7 cellular contexts compared by ENCODE assay signal in the genomic region with DNA sequence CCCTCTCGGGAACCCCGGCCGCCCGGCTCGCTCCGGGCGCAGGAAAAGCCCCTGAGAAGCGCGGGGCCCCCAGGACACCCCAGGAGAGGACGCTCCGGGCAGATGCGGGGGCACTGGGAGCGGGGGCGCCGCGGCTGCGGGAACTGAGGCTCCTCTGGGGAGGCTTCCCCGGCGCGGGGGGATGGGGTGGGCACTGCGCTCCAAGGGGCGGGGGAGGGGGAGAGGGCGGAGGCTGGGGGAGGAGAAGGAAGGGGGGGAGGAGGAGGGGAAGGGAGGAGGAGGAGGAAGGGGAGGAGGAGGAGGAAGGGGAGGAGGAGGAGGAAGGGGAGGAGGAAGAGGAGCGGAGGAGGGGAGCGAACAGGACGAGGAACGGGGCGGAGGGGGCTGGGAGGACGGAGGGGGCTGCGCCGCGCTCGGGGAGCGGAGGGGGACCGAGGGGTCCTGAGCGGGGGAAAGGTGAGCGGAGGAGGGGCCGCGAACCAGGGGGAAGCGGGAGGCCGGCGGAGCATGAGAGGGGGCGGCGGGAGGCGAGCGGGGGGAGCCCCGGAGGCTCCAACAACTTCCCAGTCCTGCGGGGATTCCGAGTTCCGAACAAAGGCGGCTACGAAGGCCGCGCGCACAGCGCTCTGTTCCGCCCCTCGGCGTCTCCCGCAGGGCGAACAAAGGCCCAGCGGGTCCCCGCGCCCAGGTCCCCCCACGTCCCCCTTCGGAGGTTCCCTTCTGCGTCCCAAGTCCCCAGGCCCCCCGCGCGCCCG. TPM values are rescaled to one million over a fixed set of nuclear protein-coding genes. Genes with fewer than 3 reads are reported as not detected.
DNase-seq lines count a peak whose midpoint lies in the region; ATAC-seq and TF ChIP-seq lines count a peak whose summit lies in the region.

No MANE protein-coding gene starts in this region.

- no peak for TF ChIP-seq POLR2A in breast epithelium (IDR thresholded peaks at IDR 0.05)

- H3K9me3 ChIP-seq in breast epithelium: no peaks in the 10 kb centered on the region
- no peaks in the 10 kb centered on the region for H3K9me3 ChIP-seq in thoracic aorta

- H3K27me3 ChIP-seq in breast epithelium (no peaks in the 10 kb centered on the region), layer of hippocampus (ENCODE audit: control insufficient read depth, insufficient read depth, low read length) (peaks cover 7% of the 10 kb centered on the region), thoracic aorta (replicated peaks; ENCODE audit: insufficient read depth) (no peaks in the 10 kb centered on the region)

- TF ChIP-seq CTCF in breast epithelium (IDR thresholded peaks at IDR 0.05) (no peak), thoracic aorta (IDR thresholded peaks at IDR 0.05) (no peak)

- no peaks in the 10 kb centered on the region for H3K4me1 ChIP-seq in breast epithelium
- peaks cover 18 to 53% of the 10 kb centered on the region in 2 donors for H3K4me1 ChIP-seq in thoracic aorta (ENCODE audit: control insufficient read depth in 1 of 2, low read depth in 2 of 2)

- H3K27ac ChIP-seq in breast epithelium (peak overlapping the region; percentile 93 to 97), layer of hippocampus (ENCODE audit: low read depth, low read length) (peak overlapping the region; percentile 21), thoracic aorta (peak overlapping the region; percentile 96 to 99)

- DNase-seq in M059J (ENCODE audit: low read depth) (peak; percentile 42), breast epithelium (ENCODE audit: low spot score in 2 of 2) (peak in 1 of 2 donors; percentile 51), thoracic aorta (ENCODE audit: low spot score) (no peak), SW480 (ENCODE audit: low spot score) (no peak), DMS153 (lab: John Stamatoyannopoulos, UW) (no peak)
- no peak for DNase-seq in stimulated activated naive CD4-positive, alpha-beta T cell treated with Interleukin-2 at 50 U/mL for 16 hours (lab: John Stamatoyannopoulos, UW)

- intact Hi-C loops in breast epithelium (cut with DNase I; ENCODE audit: low total_unique reads): no loop called here

- peak overlapping the region; percentile 77 to 98 (median 83) for H3K4me3 ChIP-seq in breast epithelium
- H3K4me3 ChIP-seq in thoracic aorta: peak overlapping the region; percentile 94

- no peak for ATAC-seq in thoracic aorta (ENCODE audit: insufficient number of reproducible peaks, low FRiP score, low read depth)

- H3K36me3 ChIP-seq in breast epithelium (no peaks in the 10 kb centered on the region), thoracic aorta (no peaks in the 10 kb centered on the region)

RNA-seq across cellular contexts. Expression of gene PXDN, which starts 0.7 kb away (rescaled TPM):
- 94.5 and 115 TPM in 2 replicates for total RNA-seq in M059J (2014; rRNA removed; shearing (Covaris generic))
- total RNA-seq in breast epithelium (100 to 1,000 TPM in 1 of 3 donors, 10 to 100 TPM in 2; 42.4 to 108 (median 64.2) TPM), thoracic aorta (100 to 1,000 TPM in 1 of 2 donors, 10 to 100 TPM in 1; 97.5 to 114 TPM)

Comparison
In these comparisons a context has a peak if more than half of its experiments do, and no peak if none do; other contexts are left out.
1. H3K27ac ChIP-seq: peak in every context shown above with its lines; median percentile 98 in thoracic aorta; 95 in breast epithelium; 21 in layer of hippocampus.